Comparison of ENCODE assay signal across 20 cellular contexts in genomic region chr5:115514220-115514619, GRCh38.
"Had no signal": no experiment of that assay in that cellular context is flagged by ENCODE, and none has a peak within 500 bp of the region (broad histone marks: within the 10 kb centered on the region; RNA-seq: fewer than 3 reads in every experiment).

No MANE protein-coding gene starts in this region.

- ATAC-seq: esophagus mucosa; left ventricle myocardium superior; lower lobe of right lung; naive thymus-derived CD8-positive, alpha-beta T cell; pancreas; right lobe of liver; stimulated activated naive B cell treated with anti-CD40 and anti-IgM and Interleukin-4, amounts not matched to agents 10 μg/mL and 1 μg/mL and 100 μg/mL, for 72 hours had no signal

- H3K4me1 ChIP-seq: lower lobe of right lung, pancreas, right lobe of liver, tibial nerve, upper lobe of left lung had no signal

- H3K27me3 ChIP-seq: neutrophil, pancreas, right lobe of liver, tibial nerve, upper lobe of left lung had no signal

- H3K4me3 Mint-ChIP-seq: endodermal cell; naive thymus-derived CD8-positive, alpha-beta T cell; nephron progenitor cell; stimulated activated naive B cell treated with anti-CD40 and anti-IgM and Interleukin-4, amounts not matched to agents 10 μg/mL and 1 μg/mL and 100 μg/mL, for 72 hours; stimulated activated naive CD8-positive, alpha-beta T cell treated with anti-CD3 and anti-CD28 coated beads, Interleukin-15, Interleukin-2, amounts not matched to agents 100 ng/mL and 50 ng/mL, for 24 hours had no signal

- H3K4me1 Mint-ChIP-seq: endodermal cell; nephron progenitor cell; stimulated activated naive B cell treated with anti-CD40 and anti-IgM and Interleukin-4, amounts not matched to agents 10 μg/mL and 1 μg/mL and 100 μg/mL, for 72 hours had no signal

- H3K36me3 ChIP-seq: lower lobe of right lung, neutrophil, pancreas, right lobe of liver, thoracic aorta, upper lobe of left lung had no signal

- H3K9me3 Mint-ChIP-seq: endodermal cell; nephron progenitor cell; stimulated activated naive CD8-positive, alpha-beta T cell treated with anti-CD3 and anti-CD28 coated beads, Interleukin-15, Interleukin-2, amounts not matched to agents 100 ng/mL and 50 ng/mL, for 24 hours had no signal

- H3K27me3 Mint-ChIP-seq: naive thymus-derived CD8-positive, alpha-beta T cell; stimulated activated naive B cell treated with anti-CD40 and anti-IgM and Interleukin-4, amounts not matched to agents 10 μg/mL and 1 μg/mL and 100 μg/mL, for 72 hours had no signal

- DNase-seq: effector CD8-positive, alpha-beta T cell; endodermal cell; head of caudate nucleus; left ventricle myocardium superior; lower lobe of right lung; naive thymus-derived CD8-positive, alpha-beta T cell; nephron progenitor cell; pancreas; right lobe of liver; small intestine; stimulated activated CD4-positive, alpha-beta T cell treated with anti-CD3 and anti-CD28 coated beads, Interleukin-15, amount 100 ng/mL, for 24 hours; stimulated activated CD4-positive, alpha-beta T cell treated with anti-CD3 and anti-CD28 coated beads, Interleukin-2, amount 100 ng/mL, for 48 hours; stimulated activated naive B cell treated with anti-CD40 and anti-IgM and Interleukin-4, amounts not matched to agents 10 μg/mL and 1 μg/mL and 100 μg/mL, for 72 hours; upper lobe of left lung had no signal

- H3K27ac ChIP-seq: epithelial cell of prostate, lower lobe of right lung, neutrophil, pancreas, right lobe of liver, thoracic aorta, tibial nerve, upper lobe of left lung had no signal

- H3K27ac Mint-ChIP-seq: endodermal cell; naive thymus-derived CD8-positive, alpha-beta T cell; nephron progenitor cell; stimulated activated naive B cell treated with anti-CD40 and anti-IgM and Interleukin-4, amounts not matched to agents 10 μg/mL and 1 μg/mL and 100 μg/mL, for 72 hours; stimulated activated naive CD8-positive, alpha-beta T cell treated with anti-CD3 and anti-CD28 coated beads, Interleukin-15, Interleukin-2, amounts not matched to agents 100 ng/mL and 50 ng/mL, for 24 hours had no signal

- H3K4me3 ChIP-seq: lower lobe of right lung, pancreas, right lobe of liver, thoracic aorta, tibial nerve, upper lobe of left lung had no signal

- H3K9me3 ChIP-seq: lower lobe of right lung, neutrophil, pancreas, right lobe of liver, thoracic aorta, tibial nerve, upper lobe of left lung had no signal
